In the genomic region with DNA sequence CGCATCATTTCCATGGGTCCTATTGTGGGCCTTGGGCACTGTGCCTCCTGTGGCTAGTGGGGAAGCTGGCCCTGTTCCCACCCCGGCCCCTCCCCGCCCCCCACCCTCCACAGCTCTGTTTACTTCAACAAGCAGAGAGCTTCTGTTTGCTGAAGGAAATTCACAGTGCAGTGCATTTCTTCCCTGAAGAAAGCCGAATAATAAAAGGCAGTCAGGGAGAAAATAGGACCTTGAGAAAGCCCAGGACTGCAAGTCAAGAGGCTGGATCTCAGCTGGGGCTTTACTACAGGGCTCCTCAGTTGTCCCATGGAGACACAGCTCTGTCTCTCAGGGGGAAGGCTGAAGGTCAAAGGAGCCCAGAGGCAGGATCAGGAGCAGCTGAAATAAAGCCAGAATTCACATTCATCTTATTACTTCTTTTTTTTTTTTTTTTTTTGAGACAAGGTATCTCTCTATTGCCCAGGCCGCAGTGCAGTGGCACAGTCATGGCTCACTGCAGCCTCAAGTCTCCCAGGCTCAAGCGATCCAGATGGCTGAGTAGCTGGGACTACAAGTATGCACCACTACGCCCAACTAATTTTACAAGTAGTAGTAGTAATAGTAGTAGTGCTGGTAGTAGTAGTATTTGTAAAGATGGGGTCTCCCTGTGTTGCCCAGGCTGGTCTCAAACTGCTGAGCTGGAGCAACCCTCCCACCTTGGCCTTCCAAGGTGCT, we compare ENCODE assay signal across 15 cellular contexts. TPM values are rescaled to one million over a fixed set of nuclear protein-coding genes. Genes with fewer than 3 reads are reported as not detected.
A peak's percentile ranks its signal among the peaks of the same experiment; 100 is the strongest.
DNase-seq lines count a peak whose midpoint lies in the region; ATAC-seq and TF ChIP-seq lines count a peak whose summit lies in the region.
"Had no signal": no experiment of that assay in that cellular context is flagged by ENCODE, and none has a peak within 500 bp of the region (broad histone marks: within the 10 kb centered on the region; RNA-seq: fewer than 3 reads in every experiment).

No MANE protein-coding gene starts in this region.

- H3K27me3 ChIP-seq in lower lobe of right lung (ENCODE audit: low read depth) (no peaks in the 10 kb centered on the region), stomach smooth muscle (ENCODE audit: control insufficient read depth in 1 of 2, insufficient read depth in 2 of 2, low read length in 2 of 2) (no peaks in the 10 kb centered on the region)
- H3K27me3 ChIP-seq: breast epithelium had no signal

- no peak overlapping the region for H3K4me3 Mint-ChIP-seq in activated CD4-positive, alpha-beta T cell treated with anti-CD3 and anti-CD28 coated beads for 36 hours
- H3K4me3 Mint-ChIP-seq: naive B cell had no signal

- no peaks in the 10 kb centered on the region for H3K9me3 ChIP-seq in lower lobe of right lung
- no peaks in the 10 kb centered on the region for H3K9me3 ChIP-seq in stomach smooth muscle (ENCODE audit: control insufficient read depth in 2 of 2, low read length in 2 of 2)
- H3K9me3 ChIP-seq: breast epithelium, thoracic aorta had no signal

- no peaks in the 10 kb centered on the region for H3K36me3 ChIP-seq in lower lobe of right lung
- H3K36me3 ChIP-seq in stomach smooth muscle (ENCODE audit: control insufficient read depth in 2 of 2, insufficient read depth in 2 of 2, low read length in 2 of 2): no peaks in the 10 kb centered on the region
- H3K36me3 ChIP-seq: breast epithelium, thoracic aorta had no signal

- H3K4me1 ChIP-seq in lower lobe of right lung: peaks cover 13% of the 10 kb centered on the region
- peaks cover 42% of the 10 kb centered on the region for H3K4me1 ChIP-seq in stomach smooth muscle (ENCODE audit: control insufficient read depth, insufficient read depth, low read length)
- H3K4me1 ChIP-seq: breast epithelium had no signal

- ATAC-seq in lower lobe of right lung (no peak), GM18907 (IDR thresholded peaks at IDR 0.05; ENCODE audit: unreplicated experiment) (no peak)
- no peak for ATAC-seq in activated CD4-positive, alpha-beta T cell treated with anti-CD3 and anti-CD28 coated beads for 36 hours

- peak; percentile 38 for DNase-seq in NCI-H2171 treated with DMSO at 0.1 percent for 48 hours (lab: John Stamatoyannopoulos, UW)
- no peak for DNase-seq in NCI-H2171 (lab: John Stamatoyannopoulos, UW)
- DNase-seq in lower lobe of right lung: no peak
- DNase-seq in cortex of kidney (lab: John Stamatoyannopoulos, UW): no peak
- DNase-seq in activated CD4-positive, alpha-beta T cell treated with anti-CD3 and anti-CD28 coated beads for 36 hours: no peak
- DNase-seq: activated effector memory CD4-positive, alpha-beta T cell treated with anti-CD3 and anti-CD28 coated beads, Interleukin-2, amount 50 U/mL, for 16 hours; MM.1S; naive B cell; OCI-M1 had no signal

- H3K4me3 ChIP-seq in lower lobe of right lung (no peak overlapping the region), stomach smooth muscle (ENCODE audit: low read length in 2 of 2) (no peak overlapping the region)
- H3K4me3 ChIP-seq: breast epithelium, thoracic aorta had no signal

- no peaks in the 10 kb centered on the region for H3K27me3 Mint-ChIP-seq in activated CD4-positive, alpha-beta T cell treated with anti-CD3 and anti-CD28 coated beads for 36 hours
- H3K27me3 Mint-ChIP-seq: naive B cell had no signal

- H3K9ac ChIP-seq in stomach smooth muscle (ENCODE audit: low read length in 2 of 2): peak overlapping the region; percentile 29 to 46

- H3K36me3 Mint-ChIP-seq in activated CD4-positive, alpha-beta T cell treated with anti-CD3 and anti-CD28 coated beads for 36 hours (ENCODE audit: low read depth): no peaks in the 10 kb centered on the region
- H3K36me3 Mint-ChIP-seq: naive B cell had no signal

- H3K4me1 Mint-ChIP-seq in activated CD4-positive, alpha-beta T cell treated with anti-CD3 and anti-CD28 coated beads for 36 hours: no peaks in the 10 kb centered on the region

- intact Hi-C loops in lower lobe of right lung (cut with DNase I): no loop called here
- intact Hi-C loops in activated CD4-positive, alpha-beta T cell treated with anti-CD3 and anti-CD28 coated beads for 36 hours (cut with DNase I, micrococcal nuclease): no loop called here

- CTCF ChIA-PET in activated CD4-positive, alpha-beta T cell treated with anti-CD3 and anti-CD28 coated beads for 36 hours (lab: Charles Lee): interaction anchor here (0.6 to 1.6 kb wide), 6 partner anchors 19 to 346 kb away, joined by 3 to 6 read pairs (median 3); no protein-coding TSS in a partner anchor

- H3K27ac ChIP-seq in VCaP: peak overlapping the region; percentile 88
- H3K27ac ChIP-seq in lower lobe of right lung: peak overlapping the region; percentile 24
- H3K27ac ChIP-seq in stomach smooth muscle (ENCODE audit: low read length): peak overlapping the region; percentile 75
- H3K27ac ChIP-seq: breast epithelium, epithelial cell of prostate, thoracic aorta had no signal

- H3K27ac Mint-ChIP-seq in activated CD4-positive, alpha-beta T cell treated with anti-CD3 and anti-CD28 coated beads for 36 hours: no peak overlapping the region

- TF ChIP-seq CTCF in VCaP (conservative IDR thresholded peaks at IDR 0.05) (no peak), lower lobe of right lung (IDR thresholded peaks at IDR 0.05) (no peak)

- POLR2A ChIA-PET in activated CD4-positive, alpha-beta T cell treated with anti-CD3 and anti-CD28 coated beads for 36 hours (lab: Charles Lee): no interaction called here

- H3K9me3 Mint-ChIP-seq in activated CD4-positive, alpha-beta T cell treated with anti-CD3 and anti-CD28 coated beads for 36 hours (ENCODE audit: low read depth): no peaks in the 10 kb centered on the region
- H3K9me3 Mint-ChIP-seq: naive B cell had no signal

RNA-seq across cellular contexts. Expression of gene LACTB, which starts 33.0 kb away (rescaled TPM):
- 34.7 TPM for total RNA-seq in lower lobe of right lung
- 10 to 100 TPM; 10.9 to 14.9 TPM for total RNA-seq in activated CD4-positive, alpha-beta T cell treated with anti-CD3 and anti-CD28 coated beads for 36 hours

RNA-seq across cellular contexts. Expression of gene TPM1, which starts 46.1 kb away (rescaled TPM):
- 137 TPM for total RNA-seq in lower lobe of right lung
- total RNA-seq in activated CD4-positive, alpha-beta T cell treated with anti-CD3 and anti-CD28 coated beads for 36 hours: 1 to 10 TPM; 7.6 to 8.9 TPM

Comparison
In these comparisons a context has a peak if more than half of its experiments do, and no peak if none do; other contexts are left out.
1. H3K27ac ChIP-seq: peak in every context shown above with its lines; median percentile 88 in VCaP; 75 in stomach smooth muscle; 24 in lower lobe of right lung.
2. RNA of gene TPM1, which starts 46.1 kb away (total RNA-seq): 137 TPM in lower lobe of right lung (single experiment); 7.6 to 8.9 TPM in activated CD4-positive, alpha-beta T cell treated with anti-CD3 and anti-CD28 coated beads for 36 hours; every median in the first group is over 10 times any median in the second.